Comparison of ENCODE assay signal across 10 cellular contexts in genomic region chr17:29151567-29151966, GRCh38. TPM values are rescaled to one million over a fixed set of nuclear protein-coding genes. Genes with fewer than 3 reads are reported as not detected.
DNase-seq lines count a peak whose midpoint lies in the region; ATAC-seq, FAIRE-seq and TF ChIP-seq lines count a peak whose summit lies in the region.
"Had no signal": no experiment of that assay in that cellular context is flagged by ENCODE, and none has a peak within 500 bp of the region (broad histone marks: within the 10 kb centered on the region; RNA-seq: fewer than 3 reads in every experiment).

No MANE protein-coding gene starts in this region.

- no peaks in the 10 kb centered on the region for H3K27me3 ChIP-seq in hepatocyte

- intact Hi-C loops in activated CD4-positive, alpha-beta T cell treated with anti-CD3 and anti-CD28 coated beads, Interleukin-2, amount 10 ng/mL, durations not matched to agents 24 days and 14 days (cut with micrococcal nuclease) = no loop called here

- H2AFZ ChIP-seq in hepatocyte = no peak overlapping the region

- no peaks in the 10 kb centered on the region for H3K36me3 ChIP-seq in hepatocyte (replicated peaks; ENCODE audit: insufficient read depth, low read depth)

- peak overlapping the region; percentile 14 for H3K27ac Mint-ChIP-seq in activated CD4-positive, alpha-beta T cell treated with anti-CD3 and anti-CD28 coated beads, Interleukin-2, amount 10 ng/mL, durations not matched to agents 24 days and 14 days

- DNase-seq in activated CD4-positive, alpha-beta T cell treated with anti-CD3 and anti-CD28 coated beads, Interleukin-2, amount 10 ng/mL, durations not matched to agents 24 days and 14 days = no peak
- no peak for DNase-seq in activated CD4-positive, alpha-beta T cell treated with anti-CD3 and anti-CD28 coated beads for 4 hours
- DNase-seq in astrocyte of the cerebellum (ENCODE audit: low read depth) (peak; percentile 31), hepatocyte (ENCODE audit: low spot score) (no peak), urothelium cell line (ENCODE audit: low spot score) (peak; percentile 80), NCI-H2081 (lab: John Stamatoyannopoulos, UW) (no peak)
- DNase-seq in activated naive CD4-positive, alpha-beta T cell treated with anti-CD3 and anti-CD28 coated beads, Interleukin-2, amount 50 U/mL, for 16 hours = no peak
- DNase-seq: activated CD4-positive, alpha-beta T cell treated with anti-CD3 and anti-CD28 coated beads for 48 hours; amniotic stem cell had no signal

- TF ChIP-seq CTCF in astrocyte of the cerebellum (IDR thresholded peaks at IDR 0.05; ENCODE audit: low read depth, low read length, missing control alignments) (no peak), hepatocyte (IDR thresholded peaks at IDR 0.05; ENCODE audit: poor library complexity) (no peak)

- no peaks in the 10 kb centered on the region for H3K9me3 Mint-ChIP-seq in activated CD4-positive, alpha-beta T cell treated with anti-CD3 and anti-CD28 coated beads, Interleukin-2, amount 10 ng/mL, durations not matched to agents 24 days and 14 days

- H3K27ac ChIP-seq in hepatocyte = peak overlapping the region; percentile 52

- H3K9me2 ChIP-seq in hepatocyte (replicated peaks; ENCODE audit: insufficient read depth) = no peaks in the 10 kb centered on the region

- H3K4me1 ChIP-seq in hepatocyte (ENCODE audit: insufficient read depth) = peaks cover 58% of the 10 kb centered on the region

- in situ Hi-C loops in astrocyte of the cerebellum (cut with HindIII; ENCODE audit: low sequenced_read_pairs) = no loop called here

- no peak overlapping the region for H3K4me3 ChIP-seq in astrocyte of the cerebellum (ENCODE audit: low read depth, low read length)
- no peak overlapping the region for H3K4me3 ChIP-seq in hepatocyte

- ATAC-seq in HG02588 (IDR thresholded peaks at IDR 0.05; ENCODE audit: unreplicated experiment) = no peak

- H4K20me1 ChIP-seq in hepatocyte (ENCODE audit: insufficient read depth, poor library complexity, severe bottlenecking) = no peaks in the 10 kb centered on the region

- H3K79me2 ChIP-seq in hepatocyte = peaks cover 85% of the 10 kb centered on the region

- H3K4me1 Mint-ChIP-seq in activated CD4-positive, alpha-beta T cell treated with anti-CD3 and anti-CD28 coated beads, Interleukin-2, amount 10 ng/mL, durations not matched to agents 24 days and 14 days = peaks cover 53% of the 10 kb centered on the region

- H3K4me3 Mint-ChIP-seq in activated CD4-positive, alpha-beta T cell treated with anti-CD3 and anti-CD28 coated beads, Interleukin-2, amount 10 ng/mL, durations not matched to agents 24 days and 14 days = no peak overlapping the region

- peaks cover 2% of the 10 kb centered on the region for H3K36me3 Mint-ChIP-seq in activated CD4-positive, alpha-beta T cell treated with anti-CD3 and anti-CD28 coated beads, Interleukin-2, amount 10 ng/mL, durations not matched to agents 24 days and 14 days (ENCODE audit: low read depth)

- WGBS in hepatocyte (ENCODE audit: low lambda C conversion rate, missing lambda C conversion rate) = 40% methylated on average over 4 of the region's 4 CpGs

- no peaks in the 10 kb centered on the region for H3K27me3 Mint-ChIP-seq in activated CD4-positive, alpha-beta T cell treated with anti-CD3 and anti-CD28 coated beads, Interleukin-2, amount 10 ng/mL, durations not matched to agents 24 days and 14 days

- no peak overlapping the region for H3K4me2 ChIP-seq in hepatocyte

- peak; percentile 67 for FAIRE-seq in urothelium cell line (lab: Jason Lieb, UNC)

- no peaks in the 10 kb centered on the region for H3K9me3 ChIP-seq in hepatocyte (ENCODE audit: low read depth)

RNA-seq across cellular contexts. Expression of gene MYO18A, which starts 28.6 kb away (rescaled TPM):
- total RNA-seq in activated CD4-positive, alpha-beta T cell treated with anti-CD3 and anti-CD28 coated beads, Interleukin-2, amount 10 ng/mL, durations not matched to agents 24 days and 14 days = 36.6 and 37.9 TPM in 2 replicates
- 22.0 and 35.6 TPM in 2 replicates for total RNA-seq in hepatocyte
- 32.2 and 33.8 TPM in 2 replicates for polyA plus RNA-seq in hepatocyte

Comparison
In these comparisons a context has a peak if more than half of its experiments do, and no peak if none do; other contexts are left out.
1. DNase-seq: peak in astrocyte of the cerebellum (single experiment) and urothelium cell line (single experiment); none in activated CD4-positive, alpha-beta T cell treated with anti-CD3 and anti-CD28 coated beads, Interleukin-2, amount 10 ng/mL, durations not matched to agents 24 days and 14 days (single experiment), activated CD4-positive, alpha-beta T cell treated with anti-CD3 and anti-CD28 coated beads for 4 hours (0 of 2), hepatocyte (single experiment), activated naive CD4-positive, alpha-beta T cell treated with anti-CD3 and anti-CD28 coated beads, Interleukin-2, amount 50 U/mL, for 16 hours (single experiment) and NCI-H2081 (0 of 2).